In the genomic region with DNA sequence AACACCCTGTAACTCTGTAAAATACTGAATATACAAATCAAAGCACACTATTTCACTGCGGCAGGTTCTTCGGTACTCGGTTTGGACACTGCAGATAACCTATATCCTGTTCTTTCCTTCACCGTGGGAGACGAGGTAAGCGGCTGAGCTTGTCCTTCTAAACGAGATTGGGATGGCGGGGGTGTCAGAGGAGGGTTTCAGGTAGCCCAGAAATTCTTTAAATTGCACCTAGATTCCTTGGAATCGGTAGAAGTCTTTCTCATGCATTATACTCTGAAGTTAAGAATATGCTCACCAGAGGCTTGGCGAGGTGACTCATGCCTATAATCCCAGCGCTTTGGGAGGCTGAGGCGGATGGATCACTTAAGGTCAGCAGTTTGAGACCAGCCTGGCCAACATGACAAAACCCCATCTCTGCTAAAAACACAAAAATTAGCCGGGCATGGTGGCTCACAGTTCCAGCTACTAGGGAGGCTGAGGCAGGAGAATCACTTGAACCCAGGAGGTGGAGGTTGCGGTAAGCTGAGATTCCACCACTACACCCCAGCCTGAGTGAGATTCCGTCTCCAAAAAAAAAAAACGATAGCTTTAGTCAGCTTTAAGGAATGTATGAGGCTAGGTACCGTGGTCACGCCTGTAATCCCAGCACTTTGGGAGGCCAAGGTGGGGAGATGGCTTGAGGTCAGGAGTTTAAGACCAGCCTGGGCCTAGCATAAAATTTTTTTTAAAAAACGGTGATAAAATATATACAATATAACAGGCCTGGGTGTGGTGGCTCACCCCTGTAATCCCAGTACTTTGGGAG, we compare ENCODE assay signal across 17 cellular contexts. TPM values are rescaled to one million over a fixed set of nuclear protein-coding genes. Genes with fewer than 3 reads are reported as not detected.
DNase-seq lines count a peak whose midpoint lies in the region; ATAC-seq, FAIRE-seq and TF ChIP-seq lines count a peak whose summit lies in the region.
"Had no signal": no experiment of that assay in that cellular context is flagged by ENCODE, and none has a peak within 500 bp of the region (broad histone marks: within the 10 kb centered on the region; RNA-seq: fewer than 3 reads in every experiment).

No MANE protein-coding gene starts in this region.

- no peak overlapping the region for H3K9ac ChIP-seq in astrocyte (ENCODE audit: low read length)
- H3K9ac ChIP-seq: KMS-11 had no signal

- H3K4me3 Mint-ChIP-seq in astrocyte (ENCODE audit: unreplicated experiment), result no peak overlapping the region
- H3K4me3 Mint-ChIP-seq in natural killer cell treated with Interleukin-12 subunit alpha and Interleukin-12 subunit beta and Interleukin-15 and Interleukin-18, amount 100 ng/mL, for 72 hours, result no peak overlapping the region
- H3K4me3 Mint-ChIP-seq: activated T-cell treated with anti-CD3 and anti-CD28 coated beads, Interleukin-2, amount 50 U/mL, for 4 hours had no signal

- intact Hi-C loops in Right ventricle myocardium superior (cut with DNase I), result no loop called here

- H3K79me2 ChIP-seq in astrocyte (ENCODE audit: insufficient read depth, low read length), result no peaks in the 10 kb centered on the region

- peak; percentile 76 for DNase-seq in H4 (ENCODE audit: low spot score)
- DNase-seq in LHCN-M2 (ENCODE audit: low read depth), result peak; percentile 61
- peak; percentile 60 for DNase-seq in astrocyte (ENCODE audit: low read depth)
- peak; percentile 47 for DNase-seq in natural killer cell treated with Interleukin-12 subunit alpha and Interleukin-12 subunit beta and Interleukin-15 and Interleukin-18, amount 100 ng/mL, for 72 hours (ENCODE audit: low spot score)
- DNase-seq in COLO668 (lab: John Stamatoyannopoulos, UW; ENCODE audit: unreplicated experiment), result no peak
- no peak for DNase-seq in activated CD4-positive, CD25-positive, alpha-beta regulatory T cell treated with anti-CD3 and anti-CD28 coated beads, Interleukin-2, amount 50 U/mL, for 72 hours
- no peak for DNase-seq in Right ventricle myocardium superior
- DNase-seq: activated T-cell treated with anti-CD3 and anti-CD28 coated beads, Interleukin-2, amount 50 U/mL, for 4 hours; cerebellar nuclear complex; right cardiac atrium; substantia nigra had no signal

- H3K4me1 ChIP-seq in astrocyte (ENCODE audit: insufficient read depth, low read length), result peaks cover 13% of the 10 kb centered on the region
- H3K4me1 ChIP-seq: Peyer's patch had no signal

- H3K4me3 ChIP-seq in astrocyte (ENCODE audit: insufficient read depth, low read depth, low read length), result no peak overlapping the region
- H3K4me3 ChIP-seq: esophagus muscularis mucosa, Peyer's patch had no signal

- no peaks in the 10 kb centered on the region for H3K9me3 Mint-ChIP-seq in astrocyte (ENCODE audit: unreplicated experiment)
- H3K9me3 Mint-ChIP-seq in natural killer cell treated with Interleukin-12 subunit alpha and Interleukin-12 subunit beta and Interleukin-15 and Interleukin-18, amount 100 ng/mL, for 72 hours, result no peaks in the 10 kb centered on the region
- H3K9me3 Mint-ChIP-seq: activated T-cell treated with anti-CD3 and anti-CD28 coated beads, Interleukin-2, amount 50 U/mL, for 4 hours had no signal

- peaks cover 6% of the 10 kb centered on the region for H3K4me1 Mint-ChIP-seq in astrocyte (ENCODE audit: low read depth, unreplicated experiment)
- peaks cover 29% of the 10 kb centered on the region in 2 donors for H3K4me1 Mint-ChIP-seq in natural killer cell treated with Interleukin-12 subunit alpha and Interleukin-12 subunit beta and Interleukin-15 and Interleukin-18, amount 100 ng/mL, for 72 hours (ENCODE audit: low read depth in 2 of 2)

- peaks cover 10% of the 10 kb centered on the region for H3K36me3 Mint-ChIP-seq in astrocyte (ENCODE audit: low read depth, unreplicated experiment)
- H3K36me3 Mint-ChIP-seq in natural killer cell treated with Interleukin-12 subunit alpha and Interleukin-12 subunit beta and Interleukin-15 and Interleukin-18, amount 100 ng/mL, for 72 hours, result peaks cover 5% of the 10 kb centered on the region

- no peaks in the 10 kb centered on the region for H3K27me3 Mint-ChIP-seq in astrocyte (ENCODE audit: low read depth, unreplicated experiment)
- no peaks in the 10 kb centered on the region for H3K27me3 Mint-ChIP-seq in natural killer cell treated with Interleukin-12 subunit alpha and Interleukin-12 subunit beta and Interleukin-15 and Interleukin-18, amount 100 ng/mL, for 72 hours

- H3K36me3 ChIP-seq in astrocyte (ENCODE audit: insufficient read depth, low read length), result peaks cover 13% of the 10 kb centered on the region

- peaks cover 17% of the 10 kb centered on the region for H4K20me1 ChIP-seq in astrocyte (ENCODE audit: insufficient read depth, low read length)

- peak overlapping the region; percentile 36 for H3K27ac Mint-ChIP-seq in astrocyte (ENCODE audit: unreplicated experiment)
- no peak overlapping the region for H3K27ac Mint-ChIP-seq in natural killer cell treated with Interleukin-12 subunit alpha and Interleukin-12 subunit beta and Interleukin-15 and Interleukin-18, amount 100 ng/mL, for 72 hours

- H3K9me3 ChIP-seq in astrocyte (ENCODE audit: insufficient read depth, low read depth, low read length), result no peaks in the 10 kb centered on the region
- H3K9me3 ChIP-seq: esophagus muscularis mucosa, Peyer's patch had no signal

- peak overlapping the region; percentile 26 for H3K4me2 ChIP-seq in astrocyte (ENCODE audit: low read length)
- H3K4me2 ChIP-seq: KMS-11 had no signal

- no peak for TF ChIP-seq CTCF in astrocyte (IDR thresholded peaks at IDR 0.05; ENCODE audit: insufficient read depth, low read depth, low read length)

- no peak overlapping the region for H2AFZ ChIP-seq in astrocyte (ENCODE audit: low read depth, low read length)

- no peak for ATAC-seq in natural killer cell treated with Interleukin-12 subunit alpha and Interleukin-12 subunit beta and Interleukin-15 and Interleukin-18, amount 100 ng/mL, for 72 hours
- no peak for ATAC-seq in Right ventricle myocardium superior (ENCODE audit: poor library complexity)
- ATAC-seq: activated T-cell treated with anti-CD3 and anti-CD28 coated beads, Interleukin-2, amount 50 U/mL, for 4 hours; right cardiac atrium had no signal

- H3K27ac ChIP-seq in astrocyte (ENCODE audit: low read depth, low read length), result peak overlapping the region; percentile 59
- H3K27ac ChIP-seq: esophagus muscularis mucosa, KMS-11, Peyer's patch had no signal

- no peaks in the 10 kb centered on the region for H3K27me3 ChIP-seq in astrocyte (ENCODE audit: insufficient read depth, low read length)
- H3K27me3 ChIP-seq: esophagus muscularis mucosa, Peyer's patch had no signal

- no peak for FAIRE-seq in astrocyte (lab: Jason Lieb, UNC)
- FAIRE-seq: GM19239, H54, TTC549 had no signal

RNA-seq across cellular contexts. Expression of a gene that starts 10.1 kb away (rescaled TPM):
- not detected in 2 replicates for total RNA-seq in H4 (2014; rRNA removed; shearing (Covaris generic))
- total RNA-seq in LHCN-M2 (2014; rRNA removed) (0.23 and 3.6 TPM in 2 replicates), astrocyte (1.5 and 2.0 TPM in 2 replicates), Right ventricle myocardium superior (2.2 TPM)
- 0.72 TPM for polyA plus RNA-seq in LHCN-M2 (2012)
- 100 to 1,000 TPM in 1 of 2 donors, 10 to 100 TPM in 1; 78.0 to 161 TPM for total RNA-seq in natural killer cell treated with Interleukin-12 subunit alpha and Interleukin-12 subunit beta and Interleukin-15 and Interleukin-18, amount 100 ng/mL, for 72 hours

RNA-seq across cellular contexts. Expression of a gene that starts 25.6 kb away (rescaled TPM):
- total RNA-seq in H4 (2014; rRNA removed; shearing (Covaris generic)), result 219 and 223 TPM in 2 replicates
- 433 and 448 TPM in 2 replicates for total RNA-seq in LHCN-M2 (2014; rRNA removed)
- 362 TPM for polyA plus RNA-seq in LHCN-M2 (2012)
- total RNA-seq in astrocyte, result 323 and 361 TPM in 2 replicates
- total RNA-seq in natural killer cell treated with Interleukin-12 subunit alpha and Interleukin-12 subunit beta and Interleukin-15 and Interleukin-18, amount 100 ng/mL, for 72 hours, result 100 to 1,000 TPM; 344 to 347 TPM
- total RNA-seq in Right ventricle myocardium superior, result 166 TPM

RNA-seq across cellular contexts. Expression of a gene that starts 54.4 kb away (rescaled TPM):
- total RNA-seq in H4 (2014; rRNA removed; shearing (Covaris generic)), result 80.6 and 97.3 TPM in 2 replicates
- 85.3 and 99.9 TPM in 2 replicates for total RNA-seq in LHCN-M2 (2014; rRNA removed)
- polyA plus RNA-seq in LHCN-M2 (2012), result 55.3 TPM
- total RNA-seq in astrocyte, result 10.3 and 12.3 TPM in 2 replicates
- 10 to 100 TPM; 66.4 to 87.5 TPM for total RNA-seq in natural killer cell treated with Interleukin-12 subunit alpha and Interleukin-12 subunit beta and Interleukin-15 and Interleukin-18, amount 100 ng/mL, for 72 hours
- total RNA-seq in Right ventricle myocardium superior, result 9.4 TPM

Comparison
In these comparisons a context has a peak if more than half of its experiments do, and no peak if none do; other contexts are left out.
1. DNase-seq: peak in H4 (single experiment), LHCN-M2 (single experiment), astrocyte (single experiment) and natural killer cell treated with Interleukin-12 subunit alpha and Interleukin-12 subunit beta and Interleukin-15 and Interleukin-18, amount 100 ng/mL, for 72 hours (single experiment); none in COLO668 (single experiment), activated CD4-positive, CD25-positive, alpha-beta regulatory T cell treated with anti-CD3 and anti-CD28 coated beads, Interleukin-2, amount 50 U/mL, for 72 hours (single experiment) and Right ventricle myocardium superior (single experiment).
2. RNA of a gene that starts 10.1 kb away (total RNA-seq): 78.0 to 161 TPM in natural killer cell treated with Interleukin-12 subunit alpha and Interleukin-12 subunit beta and Interleukin-15 and Interleukin-18, amount 100 ng/mL, for 72 hours; 2.2 TPM in Right ventricle myocardium superior (single experiment), 1.5 to 2.0 TPM in astrocyte, 0.23 to 3.6 TPM in LHCN-M2 and not detected in H4; every median in the first group is over 10 times any median in the second.